25 cellular contexts compared by ENCODE assay signal in the genomic region with DNA sequence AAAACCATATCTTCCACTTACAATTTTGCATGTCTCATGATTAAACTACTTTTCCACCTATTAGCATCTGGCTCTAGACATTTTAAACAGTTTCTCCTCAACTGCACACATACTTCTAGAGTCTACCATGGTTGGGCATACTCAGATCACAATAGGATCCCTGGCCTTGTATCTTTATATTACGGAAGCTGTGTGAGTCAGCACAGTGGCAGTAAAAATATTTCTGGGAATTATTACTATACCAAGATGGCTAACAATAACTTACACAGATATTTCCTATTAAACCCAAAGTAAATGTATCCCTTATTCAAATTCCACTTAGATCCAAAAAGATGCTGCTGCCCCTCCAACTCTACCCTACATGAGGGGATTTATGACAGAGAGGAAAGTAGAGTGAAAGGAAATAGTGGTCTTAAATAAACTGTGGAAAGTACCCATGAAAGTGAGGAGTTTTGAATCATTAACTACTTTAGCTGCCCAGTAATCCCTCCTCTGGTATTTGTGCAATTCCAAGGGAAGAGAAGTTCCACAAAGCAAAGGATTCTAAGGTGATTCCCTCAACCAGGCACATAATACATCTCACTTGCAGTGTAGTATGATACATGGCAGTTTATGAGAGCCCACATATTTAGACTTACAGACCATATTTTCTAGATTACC.
"Had no signal": no experiment of that assay in that cellular context is flagged by ENCODE, and none has a peak within 500 bp of the region (broad histone marks: within the 10 kb centered on the region; RNA-seq: fewer than 3 reads in every experiment).

No MANE protein-coding gene starts in this region.

- ATAC-seq: activated CD8-positive, alpha-beta T cell treated with anti-CD3 and anti-CD28 coated beads for 36 hours; body of pancreas; Panc1 had no signal

- H3K27ac Mint-ChIP-seq: activated CD8-positive, alpha-beta T cell treated with anti-CD3 and anti-CD28 coated beads for 36 hours; activated naive CD4-positive, alpha-beta T cell treated with anti-CD3 and anti-CD28 coated beads, Interleukin-2, amount 50 U/mL, for 24 hours had no signal

- H3K4me3 Mint-ChIP-seq: activated CD8-positive, alpha-beta T cell treated with anti-CD3 and anti-CD28 coated beads for 36 hours; activated naive CD4-positive, alpha-beta T cell treated with anti-CD3 and anti-CD28 coated beads, Interleukin-2, amount 50 U/mL, for 24 hours had no signal

- H3K36me3 Mint-ChIP-seq: activated naive CD4-positive, alpha-beta T cell treated with anti-CD3 and anti-CD28 coated beads, Interleukin-2, amount 50 U/mL, for 24 hours had no signal

- H3K27me3 Mint-ChIP-seq: activated naive CD4-positive, alpha-beta T cell treated with anti-CD3 and anti-CD28 coated beads, Interleukin-2, amount 50 U/mL, for 24 hours had no signal

- H3K4me3 ChIP-seq: body of pancreas, MG63, SJCRH30 had no signal

- DNase-seq: activated CD4-positive, alpha-beta T cell treated with anti-CD3 and anti-CD28 coated beads, Interleukin-2, amount 50 U/mL, for 1 hour; activated CD4-positive, CD25-positive, alpha-beta regulatory T cell; activated CD8-positive, alpha-beta memory T cell treated with anti-CD3 and anti-CD28 coated beads, Interleukin-2, amount 50 U/mL, for 4 hours; activated CD8-positive, alpha-beta T cell treated with anti-CD3 and anti-CD28 coated beads for 36 hours; activated naive CD4-positive, alpha-beta T cell; aorta; body of pancreas; MG63; MV-4-11; NCI-H1092 treated with DMSO at 0.1 percent for 48 hours; NCI-H1417 treated with DMSO at 0.1 percent for 48 hours; NCI-H1694; NCI-H2029; NCI-H2107; NCI-H2171 treated with DMSO at 0.1 percent for 48 hours; NCI-H345; NCI-H510A; NCI-H526 treated with DMSO at 0.1 percent for 48 hours; NCI-H82; Right ventricle myocardium superior; SJCRH30; SK-N-SH; T-helper 1 cell had no signal

- H3K9me3 Mint-ChIP-seq: activated CD8-positive, alpha-beta T cell treated with anti-CD3 and anti-CD28 coated beads for 36 hours; activated naive CD4-positive, alpha-beta T cell treated with anti-CD3 and anti-CD28 coated beads, Interleukin-2, amount 50 U/mL, for 24 hours had no signal

- H3K4me1 Mint-ChIP-seq: activated naive CD4-positive, alpha-beta T cell treated with anti-CD3 and anti-CD28 coated beads, Interleukin-2, amount 50 U/mL, for 24 hours had no signal
